Comparison of ENCODE assay signal across 25 cellular contexts in the genomic region with DNA sequence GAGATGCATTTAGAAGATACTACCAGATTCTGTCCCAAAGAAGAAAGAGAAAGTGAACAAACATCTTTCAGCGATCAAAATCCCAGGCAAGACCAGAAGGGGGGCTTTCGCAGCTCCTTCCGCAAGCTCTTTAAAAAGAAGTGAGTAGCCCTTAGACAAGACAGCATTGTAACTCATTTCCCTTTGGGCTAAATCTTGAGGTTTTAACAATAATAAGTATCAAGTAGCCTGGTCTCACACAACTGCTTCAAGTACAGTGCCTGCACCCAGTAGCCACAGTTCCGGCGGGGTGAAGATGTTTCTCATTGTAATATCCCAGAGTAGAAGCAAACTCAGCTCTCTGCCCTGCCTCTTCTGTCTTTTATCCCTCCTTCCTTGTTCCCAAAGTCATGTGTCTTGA.
"Had no signal": no experiment of that assay in that cellular context is flagged by ENCODE, and none has a peak within 500 bp of the region (broad histone marks: within the 10 kb centered on the region; RNA-seq: fewer than 3 reads in every experiment).

No MANE protein-coding gene starts in this region.

- H3K27ac ChIP-seq: SJCRH30, SK-N-MC had no signal

- H3K9me3 ChIP-seq: MG63, SJCRH30 had no signal

- FAIRE-seq: HepG2 had no signal

- ATAC-seq: Panc1, PC-3, Right ventricle myocardium inferior had no signal

- H3K36me3 ChIP-seq: MG63, SJCRH30 had no signal

- H3K27me3 ChIP-seq: MG63, SJCRH30 had no signal

- H3K4me3 ChIP-seq: MG63, SJCRH30, SK-N-MC had no signal

- DNase-seq: IMR-90, Karpas-422, KG1, MG63, NCI-H1092, NCI-H1105 treated with DMSO at 0.1 percent for 48 hours, NCI-H1417 treated with DMSO at 0.1 percent for 48 hours, NCI-H146, NCI-H187, NCI-H2029, NCI-H2081 treated with DMSO at 0.1 percent for 48 hours, NCI-H2171, NCI-H226, NCI-H446, NCI-H510A, NCI-H524 treated with DMSO at 0.1 percent for 48 hours, NCI-H69, NCI-H774, PC-3, SHP77 treated with DMSO at 0.1 percent for 48 hours, SJCRH30 had no signal

- H3K4me1 ChIP-seq: SJCRH30 had no signal
